ENCODE assay signal across 26 cellular contexts in genomic region chr15:85870216-85871014, GRCh38.
DNase-seq lines count a peak whose midpoint lies in the region; ATAC-seq, FAIRE-seq and TF ChIP-seq lines count a peak whose summit lies in the region.
"Had no signal": no experiment of that assay in that cellular context is flagged by ENCODE, and none has a peak within 500 bp of the region (broad histone marks: within the 10 kb centered on the region; RNA-seq: fewer than 3 reads in every experiment).

No MANE protein-coding gene starts in this region.

- no peaks in the 10 kb centered on the region for H3K79me2 ChIP-seq in K562 (ENCODE audit: control insufficient read depth, insufficient read depth, low read length)

- peak; percentile 24 to 61 for ATAC-seq in activated naive CD4-positive, alpha-beta T cell treated with anti-CD3 and anti-CD28 coated beads, Interleukin-2, amount 50 U/mL, for 72 hours
- ATAC-seq in K562 (no peak), pancreas (no peak), HG03469 (IDR thresholded peaks at IDR 0.05; ENCODE audit: unreplicated experiment) (no peak)
- ATAC-seq: CD8-positive, alpha-beta T cell; Right ventricle myocardium inferior had no signal

- no peaks in the 10 kb centered on the region for H3K36me3 Mint-ChIP-seq in activated naive CD4-positive, alpha-beta T cell treated with anti-CD3 and anti-CD28 coated beads, Interleukin-2, amount 50 U/mL, for 72 hours
- H3K36me3 Mint-ChIP-seq: CD8-positive, alpha-beta T cell had no signal

- no peaks in the 10 kb centered on the region for H3K9me3 Mint-ChIP-seq in activated naive CD4-positive, alpha-beta T cell treated with anti-CD3 and anti-CD28 coated beads, Interleukin-2, amount 50 U/mL, for 72 hours
- H3K9me3 Mint-ChIP-seq: CD8-positive, alpha-beta T cell had no signal

- no peaks in the 10 kb centered on the region for H4K20me1 ChIP-seq in K562 (replicated peaks; ENCODE audit: control insufficient read depth, insufficient read depth, low read length)

- no peaks in the 10 kb centered on the region for H3K9me3 ChIP-seq in K562 (replicated peaks; ENCODE audit: control insufficient read depth, insufficient read depth, low read depth, low read length)
- H3K9me3 ChIP-seq in pancreas: no peaks in the 10 kb centered on the region
- H3K9me3 ChIP-seq: SJSA1 had no signal

- H3K9ac ChIP-seq in K562 (ENCODE audit: insufficient read depth in 1 of 2, low read depth in 2 of 2, low read length in 2 of 2): no peak overlapping the region

- no peak overlapping the region for H3K27ac Mint-ChIP-seq in activated naive CD4-positive, alpha-beta T cell treated with anti-CD3 and anti-CD28 coated beads, Interleukin-2, amount 50 U/mL, for 72 hours
- H3K27ac Mint-ChIP-seq: B cell; CD8-positive, alpha-beta T cell had no signal

- WGBS in K562 (ENCODE audit: insufficient coverage, low coverage, missing lambda C conversion rate): under 1% methylated on average over 10 of the region's 10 CpGs
- WGBS in pancreas, 2 donors: 39 to 45% methylated on average over 10 of the region's 10 CpGs

- FAIRE-seq in K562 (lab: Jason Lieb, UNC) (no peak), pancreas (lab: Jason Lieb, UNC) (no peak)
- FAIRE-seq: GM18507, H54, HTR-8/SVneo had no signal

- no peak for TF ChIP-seq EP300 in K562 (IDR thresholded peaks at IDR 0.05; ENCODE audit: low read length)

- H3K27ac ChIP-seq in K562 (ENCODE audit: extremely low read depth, low read depth, low read length) (no peak overlapping the region), pancreas (no peak overlapping the region)
- H3K27ac ChIP-seq: C4-2B, PC-9, SJSA1 had no signal

- TF ChIP-seq RAD21 in K562 (CRISPR knock-in tag; conservative IDR thresholded peaks at IDR 0.05 in 1 of 2, IDR thresholded peaks at IDR 0.05 in 1 of 2): no peak

- in situ Hi-C loops in K562 (cut with MboI): no loop called here

- no peaks in the 10 kb centered on the region for H3K36me3 ChIP-seq in K562 (ENCODE audit: control insufficient read depth, insufficient read depth, low read length)
- no peaks in the 10 kb centered on the region for H3K36me3 ChIP-seq in pancreas
- H3K36me3 ChIP-seq: SJSA1 had no signal

- H2AFZ ChIP-seq in K562 (ENCODE audit: low read depth, low read length): no peak overlapping the region
- H2AFZ ChIP-seq: PC-9 had no signal

- H3K4me2 ChIP-seq in K562 (ENCODE audit: insufficient read depth, low read length): no peak overlapping the region
- H3K4me2 ChIP-seq: PC-9 had no signal

- BruUV-seq in K562 (replicated peaks; lab: Mats Ljungman, UMichigan): no TSS peak

- POLR2A ChIA-PET in K562 (lab: Yijun Ruan, JAX): interaction anchor here (0.6 kb wide), 1 partner anchor 136 kb away, joined by 3 read pairs; no protein-coding TSS in a partner anchor

- intact Hi-C loops in K562 (cut with micrococcal nuclease): no loop called here
- intact Hi-C loops in pancreas (cut with DNase I): no loop called here

- TF ChIP-seq POLR2A in K562 (conservative IDR thresholded peaks at IDR 0.05): no peak

- H3K4me3 ChIP-seq in K562: no peak overlapping the region
- H3K4me3 ChIP-seq in pancreas: no peak overlapping the region
- H3K4me3 ChIP-seq: PC-9, SJSA1 had no signal

- DNase-seq in activated naive CD4-positive, alpha-beta T cell treated with anti-CD3 and anti-CD28 coated beads, Interleukin-2, amount 50 U/mL, for 72 hours (ENCODE audit: low spot score in 2 of 2): no peak
- no peak for DNase-seq in activated naive CD4-positive, alpha-beta T cell (lab: John Stamatoyannopoulos, UW)
- DNase-seq in LoVo (ENCODE audit: low spot score) (peak; percentile 32), K562 (ENCODE audit: extremely low read depth in 1 of 4, low spot score in 3 of 4) (no peak), SHP77 (lab: John Stamatoyannopoulos, UW) (no peak), pancreas (no peak)
- DNase-seq: CD8-positive, alpha-beta T cell; DMS153; DND-41; KBM-7; NCI-H1048; NCI-H1436 treated with DMSO at 0.1 percent for 48 hours; NCI-H187 treated with DMSO at 0.1 percent for 48 hours; NCI-H2107; NCI-H510A; NCI-H69; PC-9; T-helper 2 cell had no signal

- H3K27me3 ChIP-seq in K562 (ENCODE audit: control insufficient read depth in 2 of 2, insufficient read depth in 2 of 2, low read length in 2 of 2) (no peaks in the 10 kb centered on the region), pancreas (no peaks in the 10 kb centered on the region)
- H3K27me3 ChIP-seq: SJSA1 had no signal

- no peak for TF ChIP-seq CTCF in K562 (IDR thresholded peaks at IDR 0.05 in 2 of 3, conservative IDR thresholded peaks at IDR 0.05 in 1 of 3; ENCODE audit: insufficient read depth in 2 of 3, low read depth in 1 of 3, low read length in 3 of 3)
- TF ChIP-seq CTCF in pancreas (IDR thresholded peaks at IDR 0.05): no peak

- H3K4me1 ChIP-seq in K562 (replicated peaks in 1 of 2; ENCODE audit: control insufficient read depth in 2 of 2, insufficient read depth in 2 of 2, low read length in 2 of 2) (no peaks in the 10 kb centered on the region), pancreas (no peaks in the 10 kb centered on the region)

- CTCF ChIA-PET in K562 (lab: Yijun Ruan, JAX; ENCODE audit: low intra/inter-chr PET ratio): no interaction called here

- no peaks in the 10 kb centered on the region for H3K9me1 ChIP-seq in K562 (ENCODE audit: control insufficient read depth, insufficient read depth, low read length)

TF ChIP-seq in K562, 482 proteins besides CTCF, POLR2A, EP300 and RAD21:
- TF ChIP-seq CREBBP (IDR thresholded peaks at IDR 0.05; ENCODE audit: low read depth, low read length) (no peak), RFX1 (IDR thresholded peaks at IDR 0.05) (peak; percentile 41; the same call in 1 of the 2 replicates)

Comparison
In these comparisons a context has a peak if more than half of its experiments do, and no peak if none do; other contexts are left out.
1. ATAC-seq: peak in activated naive CD4-positive, alpha-beta T cell treated with anti-CD3 and anti-CD28 coated beads, Interleukin-2, amount 50 U/mL, for 72 hours (2 of 2); none in K562 (single experiment), pancreas (0 of 4) and HG03469 (single experiment).